In the genomic region with DNA sequence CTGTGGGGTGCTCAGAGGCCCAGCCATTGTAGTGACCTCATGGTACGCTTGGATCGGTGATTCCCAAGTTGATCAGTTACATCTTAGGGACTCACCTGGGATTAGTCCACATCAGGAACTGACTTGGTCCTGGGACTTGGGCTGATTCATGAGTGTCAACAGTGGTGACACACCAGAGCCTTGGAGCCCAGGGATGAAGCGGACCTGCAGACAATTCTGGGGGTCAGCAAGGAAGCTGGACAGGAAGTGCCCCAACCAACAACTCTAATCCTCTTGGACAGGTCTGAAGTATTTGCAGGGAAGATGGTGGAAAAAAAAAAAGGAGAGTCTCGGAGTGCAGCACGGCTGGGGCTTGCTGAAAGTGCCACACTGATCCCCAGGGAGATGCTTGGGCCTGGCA, we compare ENCODE assay signal across 34 cellular contexts.
"Had no signal": no experiment of that assay in that cellular context is flagged by ENCODE, and none has a peak within 500 bp of the region (broad histone marks: within the 10 kb centered on the region; RNA-seq: fewer than 3 reads in every experiment).

No MANE protein-coding gene starts in this region.

- H3K27ac Mint-ChIP-seq: activated B cell treated with CpG ODN at 0.5 μM for 24 hours; activated CD4-positive, alpha-beta memory T cell treated with anti-CD3 and anti-CD28 coated beads for 36 hours; activated CD4-positive, alpha-beta T cell treated with anti-CD3 and anti-CD28 coated beads, Interleukin-2, amount 10 ng/mL, durations not matched to agents 24 days and 14 days; activated CD8-positive, alpha-beta memory T cell treated with anti-CD3 and anti-CD28 coated beads, Interleukin-2, amount 10 ng/mL, durations not matched to agents 7 days and 5 days; activated CD8-positive, alpha-beta T cell treated with anti-CD3 and anti-CD28 coated beads for 36 hours; activated naive CD4-positive, alpha-beta T cell treated with anti-CD3 and anti-CD28 coated beads, Interleukin-2, amount 10 ng/mL, durations not matched to agents 7 days and 5 days; activated naive CD4-positive, alpha-beta T cell treated with anti-CD3 and anti-CD28 coated beads, Interleukin-2, amount 50 U/mL, for 24 hours; activated naive CD8-positive, alpha-beta T cell; activated naive CD8-positive, alpha-beta T cell treated with anti-CD3 and anti-CD28 coated beads, Interleukin-2, amount 10 ng/mL, durations not matched to agents 7 days and 5 days; activated naive CD8-positive, alpha-beta T cell treated with anti-CD3 and anti-CD28 coated beads, Interleukin-2, amount 50 U/mL, for 24 hours; activated T-cell treated with anti-CD3 and anti-CD28 coated beads, Interleukin-2, amount 50 U/mL, for 72 hours; activated T-helper 1 cell treated with anti-CD3 and anti-CD28 coated beads, Interleukin-12 subunit alpha, Interleukin-12 subunit beta, Interleukin-2, Interleukin-4 antibody, amounts not matched to agents 30 ng/mL and 10 ng/mL and 1 ng/mL, durations not matched to agents 14 hours and 24 hours and 36 hours; activated T-helper 2 cell treated with anti-CD3 and anti-CD28 coated beads, Interferon-gamma antibody, Interleukin-2, Interleukin-4, amounts not matched to agents 10 μg/mL and 5 μg/mL and 100 μg/mL, durations not matched to agents 14 hours and 24 hours and 36 hours; brain; T-helper 1 cell treated with Interleukin-12 subunit alpha and Interleukin-12 subunit beta and Interleukin-4 antibody, amounts not matched to agents 30 μg/mL and 1 μg/mL, for 36 hours; T-helper 2 cell treated with Interferon-gamma antibody and Interleukin-4, amounts not matched to agents 5 μg/mL and 100 μg/mL, for 36 hours had no signal

- ATAC-seq: activated CD8-positive, alpha-beta memory T cell treated with anti-CD3 and anti-CD28 coated beads, Interleukin-2, amount 10 ng/mL, durations not matched to agents 7 days and 5 days; activated CD8-positive, alpha-beta T cell treated with anti-CD3 and anti-CD28 coated beads for 36 hours; activated naive CD8-positive, alpha-beta T cell treated with anti-CD3 and anti-CD28 coated beads, Interleukin-2, amount 50 U/mL, for 24 hours; activated T-cell treated with anti-CD3 and anti-CD28 coated beads, Interleukin-2, amount 50 U/mL, for 72 hours had no signal

- H3K9me3 Mint-ChIP-seq: activated B cell treated with CpG ODN at 0.5 μM for 24 hours; activated CD4-positive, alpha-beta memory T cell treated with anti-CD3 and anti-CD28 coated beads for 36 hours; activated CD4-positive, alpha-beta T cell treated with anti-CD3 and anti-CD28 coated beads, Interleukin-2, amount 10 ng/mL, durations not matched to agents 24 days and 14 days; activated CD8-positive, alpha-beta T cell treated with anti-CD3 and anti-CD28 coated beads for 36 hours; activated naive CD4-positive, alpha-beta T cell treated with anti-CD3 and anti-CD28 coated beads, Interleukin-2, amount 10 ng/mL, durations not matched to agents 7 days and 5 days; activated naive CD4-positive, alpha-beta T cell treated with anti-CD3 and anti-CD28 coated beads, Interleukin-2, amount 50 U/mL, for 24 hours; activated naive CD8-positive, alpha-beta T cell treated with anti-CD3 and anti-CD28 coated beads, Interleukin-2, amount 10 ng/mL, durations not matched to agents 7 days and 5 days; activated naive CD8-positive, alpha-beta T cell treated with anti-CD3 and anti-CD28 coated beads, Interleukin-2, amount 50 U/mL, for 24 hours; activated T-cell treated with anti-CD3 and anti-CD28 coated beads, Interleukin-2, amount 50 U/mL, for 4 hours; activated T-cell treated with anti-CD3 and anti-CD28 coated beads, Interleukin-2, amount 50 U/mL, for 72 hours; activated T-helper 1 cell treated with anti-CD3 and anti-CD28 coated beads, Interleukin-12 subunit alpha, Interleukin-12 subunit beta, Interleukin-2, Interleukin-4 antibody, amounts not matched to agents 30 ng/mL and 10 ng/mL and 1 ng/mL, durations not matched to agents 14 hours and 24 hours and 36 hours; activated T-helper 2 cell treated with anti-CD3 and anti-CD28 coated beads, Interferon-gamma antibody, Interleukin-2, Interleukin-4, amounts not matched to agents 10 μg/mL and 5 μg/mL and 100 μg/mL, durations not matched to agents 14 hours and 24 hours and 36 hours; central memory CD8-positive, alpha-beta T cell; T-helper 1 cell treated with Interleukin-12 subunit alpha and Interleukin-12 subunit beta and Interleukin-4 antibody, amounts not matched to agents 30 μg/mL and 1 μg/mL, for 36 hours; T-helper 2 cell treated with Interferon-gamma antibody and Interleukin-4, amounts not matched to agents 5 μg/mL and 100 μg/mL, for 36 hours had no signal

- H3K36me3 Mint-ChIP-seq: activated CD4-positive, alpha-beta memory T cell treated with anti-CD3 and anti-CD28 coated beads for 36 hours; activated CD8-positive, alpha-beta memory T cell treated with anti-CD3 and anti-CD28 coated beads, Interleukin-2, amount 10 ng/mL, durations not matched to agents 7 days and 5 days; activated naive CD4-positive, alpha-beta T cell treated with anti-CD3 and anti-CD28 coated beads, Interleukin-2, amount 10 ng/mL, durations not matched to agents 7 days and 5 days; activated naive CD4-positive, alpha-beta T cell treated with anti-CD3 and anti-CD28 coated beads, Interleukin-2, amount 50 U/mL, for 24 hours; activated naive CD8-positive, alpha-beta T cell; activated naive CD8-positive, alpha-beta T cell treated with anti-CD3 and anti-CD28 coated beads, Interleukin-2, amount 10 ng/mL, durations not matched to agents 7 days and 5 days; brain had no signal

- H3K4me3 Mint-ChIP-seq: activated B cell treated with CpG ODN at 0.5 μM for 24 hours; activated CD4-positive, alpha-beta memory T cell treated with anti-CD3 and anti-CD28 coated beads for 36 hours; activated CD4-positive, alpha-beta T cell treated with anti-CD3 and anti-CD28 coated beads, Interleukin-2, amount 10 ng/mL, durations not matched to agents 24 days and 14 days; activated CD8-positive, alpha-beta memory T cell treated with anti-CD3 and anti-CD28 coated beads, Interleukin-2, amount 10 ng/mL, durations not matched to agents 7 days and 5 days; activated CD8-positive, alpha-beta T cell treated with anti-CD3 and anti-CD28 coated beads for 36 hours; activated naive CD4-positive, alpha-beta T cell treated with anti-CD3 and anti-CD28 coated beads, Interleukin-2, amount 10 ng/mL, durations not matched to agents 7 days and 5 days; activated naive CD4-positive, alpha-beta T cell treated with anti-CD3 and anti-CD28 coated beads, Interleukin-2, amount 50 U/mL, for 24 hours; activated naive CD8-positive, alpha-beta T cell; activated naive CD8-positive, alpha-beta T cell treated with anti-CD3 and anti-CD28 coated beads, Interleukin-2, amount 10 ng/mL, durations not matched to agents 7 days and 5 days; activated naive CD8-positive, alpha-beta T cell treated with anti-CD3 and anti-CD28 coated beads, Interleukin-2, amount 50 U/mL, for 24 hours; activated T-cell treated with anti-CD3 and anti-CD28 coated beads, Interleukin-2, amount 50 U/mL, for 4 hours; activated T-cell treated with anti-CD3 and anti-CD28 coated beads, Interleukin-2, amount 50 U/mL, for 72 hours; activated T-helper 1 cell treated with anti-CD3 and anti-CD28 coated beads, Interleukin-12 subunit alpha, Interleukin-12 subunit beta, Interleukin-2, Interleukin-4 antibody, amounts not matched to agents 30 ng/mL and 10 ng/mL and 1 ng/mL, durations not matched to agents 14 hours and 24 hours and 36 hours; brain; central memory CD8-positive, alpha-beta T cell; T-helper 1 cell treated with Interleukin-12 subunit alpha and Interleukin-12 subunit beta and Interleukin-4 antibody, amounts not matched to agents 30 μg/mL and 1 μg/mL, for 36 hours; T-helper 2 cell treated with Interferon-gamma antibody and Interleukin-4, amounts not matched to agents 5 μg/mL and 100 μg/mL, for 36 hours had no signal

- H3K27me3 Mint-ChIP-seq: activated B cell treated with CpG ODN at 0.5 μM for 24 hours; activated CD8-positive, alpha-beta T cell treated with anti-CD3 and anti-CD28 coated beads for 36 hours; brain had no signal

- H3K4me1 Mint-ChIP-seq: activated CD4-positive, alpha-beta T cell treated with anti-CD3 and anti-CD28 coated beads, Interleukin-2, amount 10 ng/mL, durations not matched to agents 24 days and 14 days; activated CD8-positive, alpha-beta memory T cell treated with anti-CD3 and anti-CD28 coated beads, Interleukin-2, amount 10 ng/mL, durations not matched to agents 7 days and 5 days; activated naive CD4-positive, alpha-beta T cell treated with anti-CD3 and anti-CD28 coated beads, Interleukin-2, amount 10 ng/mL, durations not matched to agents 7 days and 5 days; activated naive CD4-positive, alpha-beta T cell treated with anti-CD3 and anti-CD28 coated beads, Interleukin-2, amount 50 U/mL, for 24 hours; activated naive CD8-positive, alpha-beta T cell treated with anti-CD3 and anti-CD28 coated beads, Interleukin-2, amount 50 U/mL, for 24 hours; brain; central memory CD8-positive, alpha-beta T cell had no signal

- DNase-seq: activated B cell treated with CpG ODN at 0.5 μM for 24 hours; activated CD4-positive, alpha-beta memory T cell treated with anti-CD3 and anti-CD28 coated beads for 36 hours; activated CD4-positive, alpha-beta T cell treated with anti-CD3 and anti-CD28 coated beads for 4 hours; activated CD4-positive, alpha-beta T cell treated with anti-CD3 and anti-CD28 coated beads, Interleukin-2, amount 10 ng/mL, durations not matched to agents 24 days and 14 days; activated CD4-positive, alpha-beta T cell treated with anti-CD3 and anti-CD28 coated beads, Interleukin-2, amount 50 U/mL, for 1 hour; activated CD4-positive, alpha-beta T cell treated with anti-CD3 and anti-CD28 coated beads, Interleukin-2, amount 50 U/mL, for 4 hours; activated CD4-positive, CD25-positive, alpha-beta regulatory T cell treated with anti-CD3 and anti-CD28 coated beads, Interleukin-2, amount 50 U/mL, for 72 hours; activated CD8-positive, alpha-beta memory T cell treated with anti-CD3 and anti-CD28 coated beads, Interleukin-2, amount 10 ng/mL, durations not matched to agents 7 days and 5 days; activated CD8-positive, alpha-beta T cell treated with anti-CD3 and anti-CD28 coated beads for 36 hours; activated effector memory CD4-positive, alpha-beta T cell treated with Interleukin-2 at 50 U/mL for 16 hours; activated gamma-delta T cell; activated naive CD4-positive, alpha-beta T cell treated with anti-CD3 and anti-CD28 coated beads, Interleukin-2, amount 10 ng/mL, durations not matched to agents 7 days and 5 days; activated naive CD4-positive, alpha-beta T cell treated with Interleukin-2 at 50 U/mL for 16 hours; activated naive CD8-positive, alpha-beta T cell treated with anti-CD3 and anti-CD28 coated beads, Interleukin-2, amount 10 ng/mL, durations not matched to agents 7 days and 5 days; activated naive CD8-positive, alpha-beta T cell treated with anti-CD3 and anti-CD28 coated beads, Interleukin-2, amount 50 U/mL, for 24 hours; activated T-cell treated with anti-CD3 and anti-CD28 coated beads for 4 hours; activated T-cell treated with anti-CD3 and anti-CD28 coated beads, Interleukin-2, amount 50 U/mL, for 1 hour; activated T-cell treated with anti-CD3 and anti-CD28 coated beads, Interleukin-2, amount 50 U/mL, for 4 hours; activated T-cell treated with anti-CD3 and anti-CD28 coated beads, Interleukin-2, amount 50 U/mL, for 72 hours; amygdala; anterior cingulate cortex; caudate nucleus; cerebellar nuclear complex; T-helper 1 cell; T-helper 2 cell; T-helper 9 cell had no signal
